Comparison of ENCODE assay signal across 19 cellular contexts in genomic region chr18:22974707-22975106, GRCh38.
"Had no signal": no experiment of that assay in that cellular context is flagged by ENCODE, and none has a peak within 500 bp of the region (broad histone marks: within the 10 kb centered on the region; RNA-seq: fewer than 3 reads in every experiment).

No MANE protein-coding gene starts in this region.

- ATAC-seq: esophagus mucosa; gastrocnemius medialis; heart left ventricle; naive thymus-derived CD8-positive, alpha-beta T cell; stimulated activated memory B cell treated with anti-CD40 and anti-IgM and Interleukin-4, amounts not matched to agents 10 μg/mL and 1 μg/mL and 100 μg/mL, for 72 hours had no signal

- H3K27ac Mint-ChIP-seq: activated T-helper 1 cell treated with anti-CD3 and anti-CD28 coated beads, Interleukin-12 subunit alpha, Interleukin-12 subunit beta, Interleukin-2, Interleukin-4 antibody, amounts not matched to agents 30 ng/mL and 10 ng/mL and 1 ng/mL, durations not matched to agents 14 hours and 24 hours and 36 hours; naive thymus-derived CD8-positive, alpha-beta T cell had no signal

- H3K9me3 ChIP-seq: gastrocnemius medialis, heart left ventricle, left ventricle myocardium inferior, ovary, sigmoid colon, spleen, thoracic aorta had no signal

- H3K27me3 ChIP-seq: gastrocnemius medialis, heart left ventricle, ovary, sigmoid colon, spleen had no signal

- H3K36me3 ChIP-seq: gastrocnemius medialis, ovary, sigmoid colon, thoracic aorta had no signal

- H3K4me1 ChIP-seq: gastrocnemius medialis, left ventricle myocardium inferior, sigmoid colon had no signal

- H3K27me3 Mint-ChIP-seq: memory B cell; naive thymus-derived CD8-positive, alpha-beta T cell; stimulated activated memory B cell treated with anti-CD40 and anti-IgM and Interleukin-4, amounts not matched to agents 10 μg/mL and 1 μg/mL and 100 μg/mL, for 72 hours had no signal

- H3K4me3 Mint-ChIP-seq: activated T-helper 1 cell treated with anti-CD3 and anti-CD28 coated beads, Interleukin-12 subunit alpha, Interleukin-12 subunit beta, Interleukin-2, Interleukin-4 antibody, amounts not matched to agents 30 ng/mL and 10 ng/mL and 1 ng/mL, durations not matched to agents 14 hours and 24 hours and 36 hours; memory B cell; naive thymus-derived CD8-positive, alpha-beta T cell; stimulated activated memory B cell treated with anti-CD40 and anti-IgM and Interleukin-4, amounts not matched to agents 10 μg/mL and 1 μg/mL and 100 μg/mL, for 72 hours had no signal

- H3K9me3 Mint-ChIP-seq: activated T-helper 1 cell treated with anti-CD3 and anti-CD28 coated beads, Interleukin-12 subunit alpha, Interleukin-12 subunit beta, Interleukin-2, Interleukin-4 antibody, amounts not matched to agents 30 ng/mL and 10 ng/mL and 1 ng/mL, durations not matched to agents 14 hours and 24 hours and 36 hours; memory B cell; naive thymus-derived CD8-positive, alpha-beta T cell; stimulated activated memory B cell treated with anti-CD40 and anti-IgM and Interleukin-4, amounts not matched to agents 10 μg/mL and 1 μg/mL and 100 μg/mL, for 72 hours had no signal

- DNase-seq: activated CD4-positive, alpha-beta T cell treated with anti-CD3 and anti-CD28 coated beads, Interleukin-2, amount 50 U/mL, for 48 hours; activated naive CD4-positive, alpha-beta T cell; activated T-cell treated with anti-CD3 and anti-CD28 coated beads for 4 hours; anterior cingulate cortex; cortex of kidney; gastrocnemius medialis; heart left ventricle; left ventricle myocardium inferior; naive thymus-derived CD8-positive, alpha-beta T cell; ovary; sigmoid colon; spleen; stimulated activated CD4-positive, alpha-beta T cell treated with anti-CD3 and anti-CD28 coated beads, Interleukin-4, amount 100 ng/mL, for 4 hours; SW 1271 had no signal

- H3K4me3 ChIP-seq: gastrocnemius medialis, heart left ventricle, left ventricle myocardium inferior, ovary, sigmoid colon, spleen, thoracic aorta had no signal

- H3K27ac ChIP-seq: gastrocnemius medialis, heart left ventricle, left ventricle myocardium inferior, ovary, sigmoid colon, spleen, thoracic aorta had no signal

- H3K36me3 Mint-ChIP-seq: naive thymus-derived CD8-positive, alpha-beta T cell had no signal
